In the genomic region with DNA sequence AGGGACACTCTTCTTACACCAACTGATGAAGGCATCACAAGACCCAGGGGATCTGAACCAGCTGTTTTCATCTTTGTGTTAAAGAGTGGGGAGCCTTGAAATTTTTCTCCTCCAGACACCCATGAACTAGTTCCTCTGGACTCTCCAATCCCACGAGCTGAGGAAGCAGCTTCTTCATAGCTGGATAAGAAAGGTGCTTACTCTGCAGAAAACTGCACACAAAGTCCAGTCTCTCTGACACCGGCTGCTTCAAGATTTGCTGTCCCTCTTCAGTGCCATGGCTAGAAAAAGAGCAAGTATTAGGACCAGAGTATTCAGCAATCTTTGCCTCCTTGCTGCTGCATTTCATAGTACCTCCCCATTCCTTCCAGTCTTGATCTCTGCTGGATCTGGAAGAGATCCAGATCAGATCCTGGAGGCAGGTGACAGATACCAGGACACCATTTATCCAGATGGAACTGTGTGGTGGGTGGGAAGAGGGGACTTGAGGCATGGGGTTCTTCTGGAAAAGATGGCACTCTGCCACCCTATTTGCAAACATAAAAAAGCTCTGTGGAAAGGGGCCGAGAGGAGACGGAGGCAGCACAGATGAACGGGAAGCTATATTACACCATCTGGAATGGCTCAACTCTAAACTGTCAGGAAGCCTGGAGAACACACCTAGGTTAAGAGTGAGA, we compare ENCODE assay signal across 10 cellular contexts. TPM values are rescaled to one million over a fixed set of nuclear protein-coding genes. Genes with fewer than 3 reads are reported as not detected.
DNase-seq lines count a peak whose midpoint lies in the region; ATAC-seq, FAIRE-seq and TF ChIP-seq lines count a peak whose summit lies in the region.
"Had no signal": no experiment of that assay in that cellular context is flagged by ENCODE, and none has a peak within 500 bp of the region (broad histone marks: within the 10 kb centered on the region; RNA-seq: fewer than 3 reads in every experiment).

No MANE protein-coding gene starts in this region.

- ATAC-seq in A549 (no peak), HG02571 (IDR thresholded peaks at IDR 0.05; ENCODE audit: unreplicated experiment) (no peak)

- CTCF ChIA-PET in A549 (lab: Yijun Ruan, JAX) (interaction anchor here (0.6 to 15.5 kb wide), 56 partner anchors 12 to 486 kb away, joined by 3 to 354 read pairs (median 7); a partner anchor contains a TSS), H1 (lab: Charles Lee; ENCODE audit: partially characterized antibody) (interaction anchor here (0.6 to 25.0 kb wide), 39 partner anchors 8 to 165 kb away, joined by 3 to 423 read pairs (median 6); a partner anchor contains a TSS)

- H3K4me1 ChIP-seq in A549, result peaks cover 12% of the 10 kb centered on the region
- no peaks in the 10 kb centered on the region for H3K4me1 ChIP-seq in H1 (replicated peaks in 1 of 4; ENCODE audit: control insufficient read depth in 3 of 4, insufficient read depth in 4 of 4, low read length in 3 of 4)
- H3K4me1 ChIP-seq in trophoblast cell (ENCODE audit: control insufficient read depth in 1 of 2, insufficient read depth in 2 of 2, low read length in 2 of 2), result peaks cover 7 to 9% of the 10 kb centered on the region in 2 experiments
- peaks cover 0 to 55% (median 20%) of the 10 kb centered on the region in 4 donors for H3K4me1 ChIP-seq in tibial nerve

- H4K5ac ChIP-seq in H1 (ENCODE audit: insufficient read length, low read depth, low read length), result no peak overlapping the region

- in situ Hi-C loops in G401 (cut with HindIII; ENCODE audit: low sequenced_read_pairs), result no loop called here

- WGBS in A549 (ENCODE audit: missing lambda C conversion rate), result 63% methylated on average over 5 of the region's 5 CpGs
- 76% methylated on average over 5 of the region's 5 CpGs; no CpG with 5 or more reads in 1 of the 2 experiments for WGBS in H1 (ENCODE audit: extremely low coverage in 1 of 2, insufficient coverage in 1 of 2, insufficient read length in 1 of 2, insufficient replicate concordance in 2 of 2, low coverage in 1 of 2, low lambda C conversion rate in 2 of 2, missing lambda C conversion rate in 1 of 2), 2 experiments
- WGBS in trophoblast cell (ENCODE audit: extremely low coverage, insufficient coverage, insufficient read length), result no CpG with 5 or more reads among the region's 5 CpGs
- WGBS in tibial nerve, 2 donors, result 38 to 43% methylated on average over 5 of the region's 5 CpGs

- H3K23ac ChIP-seq in H1 (ENCODE audit: insufficient read length) (no peak overlapping the region), trophoblast cell (ENCODE audit: low read length) (no peak overlapping the region)

- H2BK120ac ChIP-seq in H1 (replicated peaks; ENCODE audit: low read depth, low read length) (no peak overlapping the region), trophoblast cell (ENCODE audit: insufficient read depth, low read length, poor library complexity) (peak overlapping the region; percentile 64)

- no peaks in the 10 kb centered on the region for H3K23me2 ChIP-seq in H1 (ENCODE audit: low read depth, low read length)

- no peak overlapping the region for H2BK20ac ChIP-seq in H1 (ENCODE audit: low read length)

- no peak for TF ChIP-seq POLR2A in A549 (IDR thresholded peaks at IDR 0.05; ENCODE audit: low read length)
- TF ChIP-seq POLR2A in H1 (IDR thresholded peaks at IDR 0.05; ENCODE audit: control extremely low read depth in 1 of 2, low read depth in 2 of 2, low read length in 2 of 2), result no peak
- no peak for TF ChIP-seq POLR2A in tibial nerve (IDR thresholded peaks at IDR 0.05)

- H3K9ac ChIP-seq in H1 (replicated peaks in 1 of 4; ENCODE audit: extremely low read depth in 1 of 4, low read depth in 3 of 4, low read length in 3 of 4) (no peak overlapping the region), trophoblast cell (ENCODE audit: low read length) (no peak overlapping the region)

- peaks cover 8 to 10% of the 10 kb centered on the region in 2 experiments for H4K20me1 ChIP-seq in H1 (replicated peaks in 1 of 2; ENCODE audit: control insufficient read depth in 1 of 2, insufficient read depth in 2 of 2, low read length in 2 of 2)

- H3K27ac ChIP-seq in A549 (peak overlapping the region; percentile 65 to 80; a peak in 5 of 6 replicates), H1 (ENCODE audit: low read depth, low read length) (peak overlapping the region; percentile 26; the same call in 1 of the 2 replicates), trophoblast cell (ENCODE audit: low read depth, low read length) (peak overlapping the region; percentile 42), tibial nerve (peak overlapping the region in 2 of 4 donors; percentile 42 to 68)

- H3K9me3 ChIP-seq in A549 (no peaks in the 10 kb centered on the region), H1 (ENCODE audit: insufficient read depth in 2 of 2, low read depth in 1 of 2, low read length in 1 of 2) (no peaks in the 10 kb centered on the region), trophoblast cell (ENCODE audit: insufficient read depth, low read depth, low read length) (no peaks in the 10 kb centered on the region), tibial nerve (no peaks in the 10 kb centered on the region)
- H3K9me3 ChIP-seq: left ventricle myocardium inferior had no signal

- H3K36me3 ChIP-seq in H1 (ENCODE audit: control insufficient read depth in 2 of 4, insufficient read depth in 4 of 4, low read length in 3 of 4), result peaks cover 31 to 58% (median 55%) of the 10 kb centered on the region in 4 experiments
- peaks cover 28 to 60% of the 10 kb centered on the region in 2 experiments for H3K36me3 ChIP-seq in trophoblast cell (ENCODE audit: control insufficient read depth in 1 of 2, insufficient read depth in 2 of 2, low read length in 2 of 2)
- peaks cover 2 to 83% (median 56%) of the 10 kb centered on the region in 3 donors for H3K36me3 ChIP-seq in tibial nerve

- TF ChIP-seq RAD21 in A549 (conservative IDR thresholded peaks at IDR 0.05 in 1 of 2, IDR thresholded peaks at IDR 0.05 in 1 of 2) (no peak), H1 (IDR thresholded peaks at IDR 0.05 in 1 of 2, conservative IDR thresholded peaks at IDR 0.05 in 1 of 2; ENCODE audit: low read depth in 2 of 2, low read length in 2 of 2) (no peak)

- H2AFZ ChIP-seq in H1 (ENCODE audit: low read length) (no peak overlapping the region), trophoblast cell (ENCODE audit: insufficient read depth, low read length, poor library complexity) (no peak overlapping the region)

- H3K14ac ChIP-seq in H1 (ENCODE audit: insufficient read length) (no peak overlapping the region), trophoblast cell (ENCODE audit: low read length) (no peak overlapping the region)

- TF ChIP-seq CTCF in A549 (IDR thresholded peaks at IDR 0.05) (no peak), H1 (IDR thresholded peaks at IDR 0.05; ENCODE audit: control extremely low read depth in 1 of 3, insufficient read depth in 1 of 3, low read depth in 1 of 3, low read length in 3 of 3) (no peak), tibial nerve (IDR thresholded peaks at IDR 0.05) (no peak)

- H3K4ac ChIP-seq in H1 (replicated peaks; ENCODE audit: insufficient read length, low read depth, low read length), result no peak overlapping the region
- no peak overlapping the region for H3K4ac ChIP-seq in trophoblast cell (ENCODE audit: low read depth, low read length)

- no peak for DNase-seq in A549 (ENCODE audit: low read depth in 1 of 2, low spot score in 1 of 2)
- DNase-seq in G401 (ENCODE audit: low spot score), result peak; percentile 43
- DNase-seq in H1 (ENCODE audit: low read depth in 1 of 2, low spot score in 2 of 2), result no peak
- no peak for DNase-seq in trophoblast cell
- no peak for DNase-seq in frontal cortex (ENCODE audit: low spot score in 2 of 2)
- DNase-seq in MV-4-11 (lab: John Stamatoyannopoulos, UW), result no peak
- DNase-seq in tibial nerve (ENCODE audit: low spot score in 2 of 2), result no peak
- DNase-seq: NCI-H1436 treated with DMSO at 0.1 percent for 48 hours had no signal

- H4K91ac ChIP-seq in H1 (replicated peaks; ENCODE audit: insufficient read length, low read length), result no peak overlapping the region
- H4K91ac ChIP-seq in trophoblast cell (ENCODE audit: low read depth, low read length), result no peak overlapping the region

- H3K27me3 ChIP-seq in H1 (replicated peaks in 1 of 4; ENCODE audit: control insufficient read depth in 3 of 4, extremely low read depth in 1 of 4, insufficient read depth in 3 of 4, low read length in 3 of 4) (no peaks in the 10 kb centered on the region), trophoblast cell (ENCODE audit: insufficient read depth, low read length) (no peaks in the 10 kb centered on the region), tibial nerve (no peaks in the 10 kb centered on the region)

- FAIRE-seq in A549 (lab: Jason Lieb, UNC) (no peak), H1 (lab: Jason Lieb, UNC) (no peak), frontal cortex (lab: Jason Lieb, UNC) (no peak)

- no peak overlapping the region for H3K4me3 ChIP-seq in A549
- no peak overlapping the region for H3K4me3 ChIP-seq in H1 (ENCODE audit: extremely low read depth in 1 of 4, insufficient read depth in 2 of 4, low read depth in 3 of 4, low read length in 4 of 4)
- no peak overlapping the region for H3K4me3 ChIP-seq in trophoblast cell (ENCODE audit: low read depth, low read length)
- no peak overlapping the region for H3K4me3 ChIP-seq in tibial nerve
- H3K4me3 ChIP-seq: left ventricle myocardium inferior had no signal

- H3K56ac ChIP-seq in H1 (replicated peaks; ENCODE audit: insufficient read length, low read depth, low read length), result no peak overlapping the region

- no peak overlapping the region for H4K12ac ChIP-seq in trophoblast cell (ENCODE audit: low read depth, low read length)

- no peak overlapping the region for H2AK5ac ChIP-seq in H1 (ENCODE audit: low read depth, low read length)
- no peak overlapping the region for H2AK5ac ChIP-seq in trophoblast cell (ENCODE audit: low read length)

- H3K18ac ChIP-seq in H1 (ENCODE audit: extremely low read depth, low read length) (no peak overlapping the region), trophoblast cell (ENCODE audit: low read length) (peak overlapping the region; percentile 58)

- H3K79me1 ChIP-seq in H1 (ENCODE audit: low read depth, low read length), result no peaks in the 10 kb centered on the region; the same call in 1 of the 2 replicates
- peaks cover 4% of the 10 kb centered on the region for H3K79me1 ChIP-seq in trophoblast cell (ENCODE audit: low read length)

- no peak for TF ChIP-seq EP300 in A549 (IDR thresholded peaks at IDR 0.05)
- TF ChIP-seq EP300 in H1 (IDR thresholded peaks at IDR 0.05; ENCODE audit: borderline replicate concordance in 1 of 2, low read depth in 2 of 2, low read length in 2 of 2), result no peak
- no peak for TF ChIP-seq EP300 in tibial nerve (IDR thresholded peaks at IDR 0.05)

- POLR2A ChIA-PET in A549 (lab: Yijun Ruan, JAX), result interaction anchor here (0.5 to 1.2 kb wide), 3 partner anchors 61 to 69 kb away, joined by 3 to 11 read pairs (median 3); no protein-coding TSS in a partner anchor
- POLR2A ChIA-PET in H1 (lab: Charles Lee; ENCODE audit: partially characterized antibody), result interaction anchor here (0.7 to 3.7 kb wide), 7 partner anchors 15 to 88 kb away, joined by 3 to 40 read pairs (median 3); a partner anchor contains a TSS

- H4K8ac ChIP-seq in H1 (ENCODE audit: extremely low read depth, insufficient read depth, low read length) (no peak overlapping the region), trophoblast cell (ENCODE audit: low read depth, low read length) (peak overlapping the region; percentile 7)

- H2BK5ac ChIP-seq in H1 (ENCODE audit: low read depth, low read length) (0 out of 2 replicates have a peak overlapping the region, but pooled peaks have one; percentile 27), trophoblast cell (ENCODE audit: low read depth, low read length, poor library complexity) (no peak overlapping the region)

- no peak overlapping the region for H2BK15ac ChIP-seq in H1 (ENCODE audit: low read length)

- H3K4me2 ChIP-seq in A549 (no peak overlapping the region), H1 (ENCODE audit: insufficient read depth in 1 of 2, low read depth in 2 of 2, low read length in 2 of 2) (no peak overlapping the region), trophoblast cell (ENCODE audit: low read length) (peak overlapping the region; percentile 9)

- H2BK12ac ChIP-seq in H1 (ENCODE audit: low read depth, low read length) (no peak overlapping the region), trophoblast cell (ENCODE audit: low read length) (no peak overlapping the region)

- H3K79me2 ChIP-seq in H1 (ENCODE audit: control insufficient read depth in 1 of 2, insufficient read depth in 2 of 2, low read length in 2 of 2), result no peaks in the 10 kb centered on the region; a peak in 1 of 4 replicates
- H3K79me2 ChIP-seq in trophoblast cell (ENCODE audit: control insufficient read depth, insufficient read depth, low read length, poor library complexity), result no peaks in the 10 kb centered on the region

RNA-seq across cellular contexts. Expression of a gene that starts 25.5 kb away (rescaled TPM):
- polyA plus RNA-seq in A549 (2011; rRNA removed), result 7.6 and 7.7 TPM in 2 replicates
- polyA plus RNA-seq in A549 (2012; cell fraction: cytosol; rRNA removed), result 5.2 and 6.7 TPM in 2 replicates
- 61.1 and 61.2 TPM in 2 replicates for polyA plus RNA-seq in A549 (2012; cell fraction: nucleus; rRNA removed)
- polyA plus RNA-seq in A549 (2017; fragmentation: RNase III; extraction: RNeasy Plus Mini Kit Qiagen cat#74134 plus additional on column Dnase treatment), result 6.0 to 7.9 TPM (median 6.6 TPM) in 3 replicates
- 8.7 and 15.0 TPM in 2 replicates for polyA minus RNA-seq in A549 (2011; rRNA and poly(A)+ RNA removed)
- 0.25 and 5.6 TPM in 2 replicates for total RNA-seq in G401 (2014; rRNA removed; shearing (Covaris generic))
- total RNA-seq in H1 (2021; fragmentation: NEBNext Ultra II Directional; extraction: Animal tissue kit (Norgen Biotek cat#: 25700)), result 9.8 and 10.2 TPM in 2 replicates
- 17.0 and 17.7 TPM in 2 replicates for polyA plus RNA-seq in H1 (2011; rRNA removed)
- polyA plus RNA-seq in H1 (2011; cell fraction: cytosol; rRNA removed), result 14.3 TPM
- 55.3 TPM for polyA plus RNA-seq in H1 (2011; cell fraction: nucleus; rRNA removed)
- 9.0 to 11.1 TPM (median 10.1 TPM) in 4 replicates for polyA plus RNA-seq in H1 (2012, experiment 1 of 2)
- polyA plus RNA-seq in H1 (2012, experiment 2 of 2), result 3.4 TPM
- polyA plus RNA-seq in H1 (2013, experiment 1 of 2), result 10.6 TPM
- polyA plus RNA-seq in H1 (2013, experiment 2 of 2), result 8.3 TPM
- polyA minus RNA-seq in H1 (2011; rRNA and poly(A)+ RNA removed), result 8.5 and 10.7 TPM in 2 replicates
- polyA minus RNA-seq in H1 (2011; cell fraction: cytosol; rRNA and poly(A)+ RNA removed), result 3.4 TPM
- 18.8 TPM for polyA minus RNA-seq in H1 (2011; cell fraction: nucleus; rRNA and poly(A)+ RNA removed)
- polyA plus RNA-seq in trophoblast cell (2013), result 4.6 TPM in 2 replicates
- 1.6 TPM for total RNA-seq in frontal cortex
- total RNA-seq in tibial nerve, result 10 to 100 TPM in 1 of 4 donors, 1 to 10 TPM in 3; 5.1 to 11.6 (median 6.3) TPM

RNA-seq across cellular contexts. Expression of a gene that starts 56.1 kb away (rescaled TPM):
- polyA plus RNA-seq in A549 (2011; rRNA removed), result 51.5 and 64.6 TPM in 2 replicates
- polyA plus RNA-seq in A549 (2012; cell fraction: cytosol; rRNA removed), result 50.6 and 60.4 TPM in 2 replicates
- 179 and 261 TPM in 2 replicates for polyA plus RNA-seq in A549 (2012; cell fraction: nucleus; rRNA removed)
- 56.3 to 65.8 TPM (median 64.5 TPM) in 3 replicates for polyA plus RNA-seq in A549 (2017; fragmentation: RNase III; extraction: RNeasy Plus Mini Kit Qiagen cat#74134 plus additional on column Dnase treatment)
- polyA minus RNA-seq in A549 (2011; rRNA and poly(A)+ RNA removed), result 177 and 183 TPM in 2 replicates
- 128 and 136 TPM in 2 replicates for total RNA-seq in G401 (2014; rRNA removed; shearing (Covaris generic))
- 107 and 108 TPM in 2 replicates for total RNA-seq in H1 (2021; fragmentation: NEBNext Ultra II Directional; extraction: Animal tissue kit (Norgen Biotek cat#: 25700))
- 101 and 137 TPM in 2 replicates for polyA plus RNA-seq in H1 (2011; rRNA removed)
- polyA plus RNA-seq in H1 (2011; cell fraction: cytosol; rRNA removed), result 96.5 TPM
- 241 TPM for polyA plus RNA-seq in H1 (2011; cell fraction: nucleus; rRNA removed)
- polyA plus RNA-seq in H1 (2012, experiment 1 of 2), result 79.6 to 115 TPM (median 109 TPM) in 4 replicates
- 40.6 TPM for polyA plus RNA-seq in H1 (2012, experiment 2 of 2)
- 44.4 TPM for polyA plus RNA-seq in H1 (2013, experiment 1 of 2)
- polyA plus RNA-seq in H1 (2013, experiment 2 of 2), result 40.8 TPM
- 194 and 208 TPM in 2 replicates for polyA minus RNA-seq in H1 (2011; rRNA and poly(A)+ RNA removed)
- polyA minus RNA-seq in H1 (2011; cell fraction: cytosol; rRNA and poly(A)+ RNA removed), result 97.6 TPM
- polyA minus RNA-seq in H1 (2011; cell fraction: nucleus; rRNA and poly(A)+ RNA removed), result 148 TPM
- 86.2 and 86.4 TPM in 2 replicates for polyA plus RNA-seq in trophoblast cell (2013)
- 110 TPM for total RNA-seq in frontal cortex
- total RNA-seq in tibial nerve, result 100 to 1,000 TPM; 345 to 650 (median 380) TPM

RNA-seq across cellular contexts. Expression of a gene that starts 56.4 kb away (rescaled TPM):
- polyA plus RNA-seq in A549 (2011; rRNA removed), result 14.3 and 16.3 TPM in 2 replicates
- polyA plus RNA-seq in A549 (2012; cell fraction: cytosol; rRNA removed), result 12.3 and 13.1 TPM in 2 replicates
- 4.8 and 6.5 TPM in 2 replicates for polyA plus RNA-seq in A549 (2012; cell fraction: nucleus; rRNA removed)
- polyA plus RNA-seq in A549 (2017; fragmentation: RNase III; extraction: RNeasy Plus Mini Kit Qiagen cat#74134 plus additional on column Dnase treatment), result 8.2 to 10.1 TPM (median 9.1 TPM) in 3 replicates
- 12.8 and 20.3 TPM in 2 replicates for polyA minus RNA-seq in A549 (2011; rRNA and poly(A)+ RNA removed)
- total RNA-seq in G401 (2014; rRNA removed; shearing (Covaris generic)), result 7.1 and 10.8 TPM in 2 replicates
- 6.8 and 7.9 TPM in 2 replicates for total RNA-seq in H1 (2021; fragmentation: NEBNext Ultra II Directional; extraction: Animal tissue kit (Norgen Biotek cat#: 25700))
- 6.0 and 7.7 TPM in 2 replicates for polyA plus RNA-seq in H1 (2011; rRNA removed)
- 10.9 TPM for polyA plus RNA-seq in H1 (2011; cell fraction: cytosol; rRNA removed)
- 5.4 TPM for polyA plus RNA-seq in H1 (2011; cell fraction: nucleus; rRNA removed)
- 6.4 to 10.3 TPM (median 7.4 TPM) in 4 replicates for polyA plus RNA-seq in H1 (2012, experiment 1 of 2)
- polyA plus RNA-seq in H1 (2012, experiment 2 of 2), result 3.5 TPM
- 4.0 TPM for polyA plus RNA-seq in H1 (2013, experiment 1 of 2)
- 4.6 TPM for polyA plus RNA-seq in H1 (2013, experiment 2 of 2)
- 6.8 and 15.9 TPM in 2 replicates for polyA minus RNA-seq in H1 (2011; rRNA and poly(A)+ RNA removed)
- 6.4 TPM for polyA minus RNA-seq in H1 (2011; cell fraction: cytosol; rRNA and poly(A)+ RNA removed)
- polyA minus RNA-seq in H1 (2011; cell fraction: nucleus; rRNA and poly(A)+ RNA removed), result 6.6 TPM
- 3.8 and 4.1 TPM in 2 replicates for polyA plus RNA-seq in trophoblast cell (2013)
- total RNA-seq in frontal cortex, result 6.5 TPM
- total RNA-seq in tibial nerve, result 10 to 100 TPM in 1 of 4 donors, 1 to 10 TPM in 3; 7.3 to 10.8 (median 9.2) TPM
